1 cellular context compared by ENCODE assay signal in genomic region chr10:47400251-47400650, GRCh38.
TF ChIP-seq lines count a peak whose summit lies in the region.

No MANE protein-coding gene starts in this region.

TF ChIP-seq in H1, 55 proteins besides CTCF, POLR2A, EP300 and RAD21:
- no peak for TF ChIP-seq KDM5A (IDR thresholded peaks at IDR 0.05; ENCODE audit: low read length)
- no peak for TF ChIP-seq ATF2 (IDR thresholded peaks at IDR 0.05; ENCODE audit: low read length)
- TF ChIP-seq KDM4A (IDR thresholded peaks at IDR 0.05; ENCODE audit: low read depth, low read length, severe bottlenecking): no peak
- TF ChIP-seq ATF3 (IDR thresholded peaks at IDR 0.05; ENCODE audit: insufficient read depth, low read depth, low read length): no peak
- TF ChIP-seq E2F6 (IDR thresholded peaks at IDR 0.05): no peak
- no peak for TF ChIP-seq SIRT6 (IDR thresholded peaks at IDR 0.05; ENCODE audit: low read length)
- no peak for TF ChIP-seq SP4 (IDR thresholded peaks at IDR 0.05; ENCODE audit: low read length)
- no peak for TF ChIP-seq SIX5 (IDR thresholded peaks at IDR 0.05; ENCODE audit: low read depth, low read length)
- no peak for TF ChIP-seq CHD7 (IDR thresholded peaks at IDR 0.05; ENCODE audit: insufficient replicate concordance, low read length)
- TF ChIP-seq FOSL1 (IDR thresholded peaks at IDR 0.05; ENCODE audit: insufficient read depth, low read depth, low read length): no peak
- TF ChIP-seq RNF2 (IDR thresholded peaks at IDR 0.05; ENCODE audit: borderline replicate concordance, low read depth, low read length, missing control alignments, poor library complexity, severe bottlenecking): no peak
- no peak for TF ChIP-seq CHD1 (IDR thresholded peaks at IDR 0.05; ENCODE audit: low read depth, low read length)
- no peak for TF ChIP-seq PHF8 (conservative IDR thresholded peaks at IDR 0.05; ENCODE audit: low read depth, low read length)
- no peak for TF ChIP-seq BRCA1 (IDR thresholded peaks at IDR 0.05; ENCODE audit: low read depth, low read length)
- no peak for TF ChIP-seq RFX5 (IDR thresholded peaks at IDR 0.05; ENCODE audit: borderline replicate concordance, low read depth, low read length)
- TF ChIP-seq NANOG (IDR thresholded peaks at IDR 0.05; ENCODE audit: insufficient read depth, low read depth, low read length, poor library complexity, severe bottlenecking): no peak
